ENCODE assay signal across 16 cellular contexts in the genomic region with DNA sequence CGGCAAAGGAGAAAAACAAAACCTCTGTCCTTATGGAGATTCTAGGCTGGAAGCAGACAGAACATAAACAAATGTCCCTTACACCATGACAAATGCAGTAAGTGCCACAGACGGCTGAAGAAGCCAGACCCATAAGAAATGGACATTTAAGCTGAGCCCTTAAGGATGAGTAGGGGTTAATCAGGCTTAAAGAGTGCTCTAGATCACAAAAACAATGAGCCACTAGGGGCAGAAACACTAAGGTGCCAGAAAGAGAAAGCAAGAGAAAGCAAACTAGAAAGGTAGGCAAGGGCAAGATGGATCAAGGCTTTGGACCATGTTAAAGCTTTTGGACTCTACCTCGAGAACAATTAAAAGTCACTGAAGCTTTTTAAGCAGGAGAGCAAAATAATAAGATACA.
DNase-seq lines count a peak whose midpoint lies in the region; ATAC-seq, FAIRE-seq and TF ChIP-seq lines count a peak whose summit lies in the region.
"Had no signal": no experiment of that assay in that cellular context is flagged by ENCODE, and none has a peak within 500 bp of the region (broad histone marks: within the 10 kb centered on the region; RNA-seq: fewer than 3 reads in every experiment).

No MANE protein-coding gene starts in this region.

- no peak for TF ChIP-seq EP300 in GM12878 (IDR thresholded peaks at IDR 0.05; ENCODE audit: borderline replicate concordance in 1 of 2, control insufficient read depth in 1 of 2, low read depth in 2 of 2, low read length in 2 of 2)

- 2% methylated on average over 3 of the region's 3 CpGs for WGBS in GM12878 (ENCODE audit: insufficient coverage, insufficient replicate concordance, low lambda C conversion rate, missing lambda C conversion rate)
- 68 to 70% methylated on average over 3 of the region's 3 CpGs for WGBS in aorta, 2 donors

- intact Hi-C loops in GM12878 (cut with micrococcal nuclease; ENCODE audit: unreplicated experiment): no loop called here
- intact Hi-C loops in colonic mucosa (cut with DNase I): no loop called here
- intact Hi-C loops in aorta (cut with DNase I): no loop called here

- peaks cover 29% of the 10 kb centered on the region for H3K4me1 Mint-ChIP-seq in neural crest cell
- H3K4me1 Mint-ChIP-seq: activated naive CD8-positive, alpha-beta T cell treated with anti-CD3 and anti-CD28 coated beads for 36 hours; naive thymus-derived CD8-positive, alpha-beta T cell had no signal

- CTCF ChIA-PET in GM12878 (lab: Yijun Ruan, JAX): interaction anchor here (1.1 to 1.4 kb wide), 3 partner anchors 12 to 22 kb away, joined by 3 to 4 read pairs (median 3); no protein-coding TSS in a partner anchor

- TF ChIP-seq RAD21 in GM12878 (IDR thresholded peaks at IDR 0.05; ENCODE audit: insufficient read depth, low read depth, low read length): no peak

- H3K4me2 ChIP-seq in Karpas-422 (ENCODE audit: low read depth, low read length, poor library complexity, severe bottlenecking) (no peak overlapping the region), GM12878 (ENCODE audit: control insufficient read depth, insufficient read depth) (no peak overlapping the region)

- H3K4me3 ChIP-seq in GM06990 (replicated peaks; ENCODE audit: low read depth, low read length) (no peak overlapping the region), Karpas-422 (ENCODE audit: low read length) (no peak overlapping the region), GM12878 (no peak overlapping the region), colonic mucosa (no peak overlapping the region), aorta (ENCODE audit: low read length in 2 of 2) (no peak overlapping the region)
- H3K4me3 ChIP-seq: gastroesophageal sphincter, suprapubic skin had no signal

- POLR2A ChIA-PET in GM12878 (lab: Charles Lee): no interaction called here

- FAIRE-seq in GM12878 (lab: Jason Lieb, UNC): no peak

- no peaks in the 10 kb centered on the region for H3K9me3 Mint-ChIP-seq in neural crest cell
- H3K9me3 Mint-ChIP-seq: activated naive CD8-positive, alpha-beta T cell treated with anti-CD3 and anti-CD28 coated beads for 36 hours had no signal

- in situ Hi-C loops in GM12878 (cut with MboI): no loop called here

- H3K9ac ChIP-seq in Karpas-422 (ENCODE audit: low read length): no peak overlapping the region
- H3K9ac ChIP-seq in GM12878 (ENCODE audit: control insufficient read depth, insufficient read depth, low read length): no peak overlapping the region
- H3K9ac ChIP-seq in colonic mucosa (ENCODE audit: low read depth in 2 of 2, low read length in 2 of 2): no peak overlapping the region

- ATAC-seq in GM12878 (peak; percentile 39; the same call in 1 of the 3 replicates), aorta (ENCODE audit: low FRiP score) (no peak)
- ATAC-seq: gastroesophageal sphincter; naive thymus-derived CD8-positive, alpha-beta T cell had no signal

- H3K36me3 ChIP-seq in GM06990 (ENCODE audit: control insufficient read depth, insufficient read depth, low read length): no peaks in the 10 kb centered on the region
- H3K36me3 ChIP-seq in Karpas-422 (ENCODE audit: insufficient read depth, low read length): no peaks in the 10 kb centered on the region
- no peaks in the 10 kb centered on the region for H3K36me3 ChIP-seq in GM12878 (ENCODE audit: control insufficient read depth in 2 of 2, insufficient read depth in 2 of 2, low read length in 1 of 2)
- no peaks in the 10 kb centered on the region for H3K36me3 ChIP-seq in colonic mucosa
- no peaks in the 10 kb centered on the region for H3K36me3 ChIP-seq in aorta (ENCODE audit: control insufficient read depth in 1 of 2, insufficient read depth in 2 of 2, low read length in 1 of 2)
- H3K36me3 ChIP-seq: gastroesophageal sphincter, suprapubic skin had no signal

- peaks cover 3% of the 10 kb centered on the region for H3K36me3 Mint-ChIP-seq in neural crest cell (ENCODE audit: low read depth)
- H3K36me3 Mint-ChIP-seq: activated naive CD8-positive, alpha-beta T cell treated with anti-CD3 and anti-CD28 coated beads for 36 hours had no signal

- no peak for TF ChIP-seq POLR2A in GM12878 (IDR thresholded peaks at IDR 0.05; ENCODE audit: low read depth, low read length)

- no peaks in the 10 kb centered on the region for H3K9me2 ChIP-seq in Karpas-422 (replicated peaks; ENCODE audit: insufficient read depth, low read length)

- SMC1A ChIA-PET in GM12878 (lab: Charles Lee; ENCODE audit: uncharacterized antibody, unreplicated experiment): interaction anchor here (0.6 to 1.2 kb wide), 6 partner anchors 12 to 263 kb away, joined by 3 to 5 read pairs (median 3); no protein-coding TSS in a partner anchor

- H3K27ac ChIP-seq in Karpas-422 (ENCODE audit: low read length) (no peak overlapping the region), GM12878 (ENCODE audit: control insufficient read depth, insufficient read depth) (no peak overlapping the region), colonic mucosa (no peak overlapping the region), aorta (ENCODE audit: low read depth in 1 of 2, low read length in 2 of 2) (no peak overlapping the region)
- H3K27ac ChIP-seq: gastroesophageal sphincter, suprapubic skin had no signal

- no peak overlapping the region for H3K4me3 Mint-ChIP-seq in neural crest cell
- H3K4me3 Mint-ChIP-seq: activated naive CD8-positive, alpha-beta T cell treated with anti-CD3 and anti-CD28 coated beads for 36 hours; naive thymus-derived CD8-positive, alpha-beta T cell had no signal

- no peaks in the 10 kb centered on the region for H3K27me3 Mint-ChIP-seq in neural crest cell (ENCODE audit: low read depth)

- TF ChIP-seq CTCF in GM06990 (IDR thresholded peaks at IDR 0.05; ENCODE audit: insufficient read depth, low read length, poor library complexity, severe bottlenecking): peak; percentile 19
- peak in 2 of 3 experiments; percentile 10 to 22; a peak in 1 of 6 replicates for TF ChIP-seq CTCF in GM12878 (IDR thresholded peaks at IDR 0.05 in 2 of 3, conservative IDR thresholded peaks at IDR 0.05 in 1 of 3; ENCODE audit: control insufficient read depth in 2 of 3, extremely low read depth in 1 of 3, insufficient read depth in 1 of 3, low read depth in 3 of 3, low read length in 3 of 3)
- peak; percentile 37 for TF ChIP-seq CTCF in neural crest cell (conservative IDR thresholded peaks at IDR 0.05)
- TF ChIP-seq CTCF in colonic mucosa (IDR thresholded peaks at IDR 0.05): no peak

- H3K79me2 ChIP-seq in Karpas-422 (ENCODE audit: low read length): no peaks in the 10 kb centered on the region
- H3K79me2 ChIP-seq in GM12878 (ENCODE audit: control insufficient read depth, insufficient read depth, low read length): no peaks in the 10 kb centered on the region

- RAD21 ChIA-PET in GM12878 (lab: Charles Lee; ENCODE audit: unreplicated experiment): interaction anchor here (1.4 kb wide), 1 partner anchor 20 kb away, joined by 4 read pairs; no protein-coding TSS in a partner anchor

- H3K9me3 ChIP-seq in Karpas-422 (ENCODE audit: low read length): no peaks in the 10 kb centered on the region
- no peaks in the 10 kb centered on the region for H3K9me3 ChIP-seq in GM12878 (replicated peaks; ENCODE audit: control insufficient read depth, insufficient read depth, low read length)
- H3K9me3 ChIP-seq in colonic mucosa: no peaks in the 10 kb centered on the region
- H3K9me3 ChIP-seq in aorta (ENCODE audit: control insufficient read depth, low read length): no peaks in the 10 kb centered on the region
- H3K9me3 ChIP-seq: suprapubic skin had no signal

- no peak for DNase-seq in GM06990 (ENCODE audit: extremely low read depth, insufficient read length)
- DNase-seq in Karpas-422: peak; percentile 46
- no peak for DNase-seq in GM12878 (ENCODE audit: low read depth, low spot score)
- DNase-seq in neural crest cell (ENCODE audit: low read depth, low spot score): no peak
- no peak for DNase-seq in colonic mucosa
- DNase-seq in aorta: no peak
- no peak for DNase-seq in SKM-1 treated with dmso at 0.1 percent for 144 hours (lab: John Stamatoyannopoulos, UW; ENCODE audit: unreplicated experiment)
- DNase-seq: activated CD8-positive, alpha-beta memory T cell treated with anti-CD3 and anti-CD28 coated beads, Interleukin-2, amount 50 U/mL, for 4 hours; activated naive CD8-positive, alpha-beta T cell treated with anti-CD3 and anti-CD28 coated beads for 36 hours; dermis blood vessel endothelial cell; MV-4-11; naive thymus-derived CD8-positive, alpha-beta T cell; NCI-H446 treated with DMSO at 0.1 percent for 48 hours; SIG-M5 had no signal

- H4K20me1 ChIP-seq in Karpas-422 (ENCODE audit: insufficient read depth, low read depth, low read length) (no peaks in the 10 kb centered on the region), GM12878 (ENCODE audit: control insufficient read depth, insufficient read depth) (no peaks in the 10 kb centered on the region)

- no TSS peak for BruUV-seq in GM12878 (replicated peaks; lab: Mats Ljungman, UMichigan)

- H2AFZ ChIP-seq in Karpas-422 (ENCODE audit: low read length): no peak overlapping the region
- H2AFZ ChIP-seq in GM12878 (ENCODE audit: control insufficient read depth, low read depth, low read length): no peak overlapping the region

- no peaks in the 10 kb centered on the region; the same call in 1 of the 2 replicates for H3K27me3 ChIP-seq in GM06990 (replicated peaks; ENCODE audit: control insufficient read depth, insufficient read depth, low read length)
- H3K27me3 ChIP-seq in Karpas-422 (ENCODE audit: low read length): no peaks in the 10 kb centered on the region
- no peaks in the 10 kb centered on the region; a peak in 1 of 4 replicates for H3K27me3 ChIP-seq in GM12878 (replicated peaks in 1 of 2; ENCODE audit: control insufficient read depth in 2 of 2, insufficient read depth in 2 of 2, low read length in 1 of 2)
- H3K27me3 ChIP-seq in colonic mucosa: no peaks in the 10 kb centered on the region
- no peaks in the 10 kb centered on the region for H3K27me3 ChIP-seq in aorta (ENCODE audit: control insufficient read depth in 1 of 2, insufficient read depth in 2 of 2, low read length in 1 of 2)
- H3K27me3 ChIP-seq: gastroesophageal sphincter, suprapubic skin had no signal

- no peak overlapping the region for H3K27ac Mint-ChIP-seq in neural crest cell (ENCODE audit: unreplicated experiment)
- H3K27ac Mint-ChIP-seq: activated naive CD8-positive, alpha-beta T cell treated with anti-CD3 and anti-CD28 coated beads for 36 hours; naive thymus-derived CD8-positive, alpha-beta T cell had no signal

- no peaks in the 10 kb centered on the region for H3K4me1 ChIP-seq in Karpas-422 (ENCODE audit: low read length)
- no peaks in the 10 kb centered on the region; the same call in 1 of the 2 replicates for H3K4me1 ChIP-seq in GM12878 (ENCODE audit: control insufficient read depth, insufficient read depth, low read length)
- H3K4me1 ChIP-seq in colonic mucosa: no peaks in the 10 kb centered on the region
- no peaks in the 10 kb centered on the region for H3K4me1 ChIP-seq in aorta (ENCODE audit: control insufficient read depth in 1 of 2, insufficient read depth in 2 of 2, low read length in 2 of 2)
- H3K4me1 ChIP-seq: suprapubic skin had no signal

TF ChIP-seq in GM12878, 131 proteins besides CTCF, POLR2A, EP300 and RAD21 (continues in another document):
- TF ChIP-seq IKZF2 (IDR thresholded peaks at IDR 0.05) (no peak), NR2C1 (IDR thresholded peaks at IDR 0.05) (no peak)
